In genomic region chr2:16386431-16386830, GRCh38 we compare ENCODE assay signal across 10 cellular contexts.
"Had no signal": no experiment of that assay in that cellular context is flagged by ENCODE, and none has a peak within 500 bp of the region (broad histone marks: within the 10 kb centered on the region; RNA-seq: fewer than 3 reads in every experiment).

No MANE protein-coding gene starts in this region.

- ATAC-seq: esophagus mucosa; gastrocnemius medialis; naive thymus-derived CD4-positive, alpha-beta T cell had no signal

- DNase-seq: effector memory CD4-positive, alpha-beta T cell; gastrocnemius medialis; immature natural killer cell; mammary epithelial cell; naive thymus-derived CD4-positive, alpha-beta T cell; psoas muscle; stimulated activated CD4-positive, alpha-beta T cell treated with anti-CD3 and anti-CD28 coated beads, Interleukin-12 subunit alpha, Interleukin-12 subunit beta, amount 100 ng/mL, for 4 hours; stimulated activated naive CD4-positive, alpha-beta T cell treated with Interleukin-2 at 50 U/mL for 16 hours; trophoblast cell had no signal
